Comparison of ENCODE assay signal across 8 cellular contexts in the genomic region with DNA sequence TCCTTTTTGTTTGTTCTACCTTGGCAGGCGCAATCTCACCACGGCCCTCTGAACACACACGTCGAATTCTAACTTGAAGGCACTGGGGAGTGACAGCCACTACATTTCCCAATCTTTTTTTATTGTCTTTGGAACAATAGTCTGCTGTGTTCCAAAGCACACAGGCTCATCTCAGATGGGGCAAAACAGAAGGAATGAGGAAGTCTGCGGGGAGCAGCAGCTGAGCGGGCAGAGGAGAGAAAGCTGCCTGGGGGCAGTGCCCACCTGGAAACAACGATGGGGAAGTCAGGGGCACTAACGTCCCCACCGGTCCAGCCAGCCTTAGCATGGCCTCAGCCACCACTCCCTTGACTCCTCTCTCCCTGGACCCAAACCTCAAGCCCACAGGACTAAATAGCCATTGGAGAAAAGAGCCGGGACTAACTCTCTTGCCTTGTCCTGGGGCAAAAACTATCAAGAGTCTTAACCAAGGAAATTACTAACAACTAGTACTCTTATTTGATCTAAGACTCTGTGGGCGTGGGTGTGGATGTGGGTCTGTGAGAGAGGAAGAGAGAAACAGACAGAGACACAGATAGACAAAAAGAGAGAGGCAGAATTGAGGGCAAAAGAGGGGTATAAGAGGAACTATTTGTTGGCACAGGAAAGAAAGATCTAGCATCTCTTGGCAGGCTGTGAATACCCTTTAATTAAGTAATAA. TPM values are rescaled to one million over a fixed set of nuclear protein-coding genes. Genes with fewer than 3 reads are reported as not detected.
DNase-seq lines count a peak whose midpoint lies in the region; ATAC-seq and TF ChIP-seq lines count a peak whose summit lies in the region.

No MANE protein-coding gene starts in this region.

- H3K36me3 ChIP-seq in HCT116 (ENCODE audit: control insufficient read depth in 1 of 2, insufficient read depth in 2 of 2, low read length in 2 of 2) (no peaks in the 10 kb centered on the region), PC-3 (ENCODE audit: low read depth, low read length) (no peaks in the 10 kb centered on the region), skeletal muscle satellite cell (ENCODE audit: insufficient read depth, low read length) (no peaks in the 10 kb centered on the region), neuronal stem cell (replicated peaks in 1 of 2; ENCODE audit: control insufficient read depth in 2 of 2, insufficient read depth in 2 of 2, low read length in 2 of 2) (no peaks in the 10 kb centered on the region)

- H4K8ac ChIP-seq in neuronal stem cell (ENCODE audit: low read depth, low read length): no peak overlapping the region

- RAD21 ChIA-PET in HCT116 (lab: Charles Lee; ENCODE audit: low non-redundant PET in 1 of 2, low total read pairs in 2 of 2, uncharacterized antibody in 2 of 2, unreplicated experiment in 2 of 2): no interaction called here

- H3K27ac Mint-ChIP-seq in activated T-helper 1 cell treated with anti-CD3 and anti-CD28 coated beads, Interleukin-12 subunit alpha, Interleukin-12 subunit beta, Interleukin-2, Interleukin-4 antibody, amounts not matched to agents 30 ng/mL and 10 ng/mL and 1 ng/mL, durations not matched to agents 14 hours and 24 hours and 36 hours: no peak overlapping the region

- POLR2A ChIA-PET in HCT116 (lab: Charles Lee) (no interaction called here), PC-3 (lab: Charles Lee; ENCODE audit: unreplicated experiment) (no interaction called here)

- H3K9me3 Mint-ChIP-seq in activated T-helper 1 cell treated with anti-CD3 and anti-CD28 coated beads, Interleukin-12 subunit alpha, Interleukin-12 subunit beta, Interleukin-2, Interleukin-4 antibody, amounts not matched to agents 30 ng/mL and 10 ng/mL and 1 ng/mL, durations not matched to agents 14 hours and 24 hours and 36 hours: no peaks in the 10 kb centered on the region

- no peak overlapping the region for H3K14ac ChIP-seq in neuronal stem cell (ENCODE audit: low read length)

- H2BK15ac ChIP-seq in neuronal stem cell (ENCODE audit: low read length): no peak overlapping the region

- H3K79me1 ChIP-seq in neuronal stem cell (ENCODE audit: low read depth, low read length): no peaks in the 10 kb centered on the region

- no peaks in the 10 kb centered on the region for H4K20me1 ChIP-seq in HCT116 (ENCODE audit: insufficient read depth)
- no peaks in the 10 kb centered on the region for H4K20me1 ChIP-seq in PC-3 (ENCODE audit: low read length)

- H3K79me2 ChIP-seq in HCT116 (ENCODE audit: insufficient read depth, low read length) (no peaks in the 10 kb centered on the region), PC-3 (ENCODE audit: low read length) (no peaks in the 10 kb centered on the region)

- no peak overlapping the region for H3K23ac ChIP-seq in neuronal stem cell (ENCODE audit: low read depth, low read length, poor library complexity)

- TF ChIP-seq POLR2A in HCT116 (IDR thresholded peaks at IDR 0.05; ENCODE audit: borderline replicate concordance, extremely low read depth, insufficient read depth, insufficient read length): no peak

- H3K4ac ChIP-seq in neuronal stem cell (ENCODE audit: low read length): no peak overlapping the region

- BruUV-seq in HCT116 (replicated peaks; lab: Mats Ljungman, UMichigan): no TSS peak
- no TSS peak for BruUV-seq in PC-3 (replicated peaks; lab: Mats Ljungman, UMichigan)

- no peak overlapping the region for H4K91ac ChIP-seq in neuronal stem cell (ENCODE audit: low read depth, low read length, poor library complexity)

- peaks cover 15% of the 10 kb centered on the region for H3K27me3 Mint-ChIP-seq in activated T-helper 1 cell treated with anti-CD3 and anti-CD28 coated beads, Interleukin-12 subunit alpha, Interleukin-12 subunit beta, Interleukin-2, Interleukin-4 antibody, amounts not matched to agents 30 ng/mL and 10 ng/mL and 1 ng/mL, durations not matched to agents 14 hours and 24 hours and 36 hours (ENCODE audit: insufficient read depth)

- H3K27me3 ChIP-seq in HCT116 (ENCODE audit: insufficient read depth, low read length) (no peaks in the 10 kb centered on the region), PC-3 (ENCODE audit: low read length) (0 out of 2 replicates have a peak, but pooled peaks cover 2% of the 10 kb centered on the region), skeletal muscle satellite cell (ENCODE audit: control insufficient read depth, insufficient read depth, low read length) (peaks cover 12% of the 10 kb centered on the region), neuronal stem cell (ENCODE audit: control insufficient read depth in 3 of 3, insufficient read depth in 3 of 3, low read depth in 1 of 3, low read length in 3 of 3) (peaks cover 0 to 39% (median 0%) of the 10 kb centered on the region in 3 experiments)

- TF ChIP-seq RAD21 in HCT116 (IDR thresholded peaks at IDR 0.05; ENCODE audit: low read depth): no peak

- no peaks in the 10 kb centered on the region for H3F3A ChIP-seq in PC-3 (ENCODE audit: low read length, unreplicated experiment)

- no peaks in the 10 kb centered on the region for H3K36me3 Mint-ChIP-seq in activated T-helper 1 cell treated with anti-CD3 and anti-CD28 coated beads, Interleukin-12 subunit alpha, Interleukin-12 subunit beta, Interleukin-2, Interleukin-4 antibody, amounts not matched to agents 30 ng/mL and 10 ng/mL and 1 ng/mL, durations not matched to agents 14 hours and 24 hours and 36 hours (ENCODE audit: low read depth)

- DNase-seq in HCT116 (ENCODE audit: low read depth, low spot score): no peak
- DNase-seq in PC-3: peak; percentile 25
- DNase-seq in NAMALWA (ENCODE audit: low spot score): no peak
- DNase-seq in activated T-helper 1 cell treated with anti-CD3 and anti-CD28 coated beads, Interleukin-12 subunit alpha, Interleukin-12 subunit beta, Interleukin-2, Interleukin-4 antibody, amounts not matched to agents 30 ng/mL and 10 ng/mL and 1 ng/mL, durations not matched to agents 14 hours and 24 hours and 36 hours (ENCODE audit: low spot score): no peak
- no peak for DNase-seq in A172 (ENCODE audit: low spot score)
- no peak for DNase-seq in neuronal stem cell (ENCODE audit: low spot score)

- H3K9ac ChIP-seq in HCT116 (ENCODE audit: low read length) (no peak overlapping the region), PC-3 (ENCODE audit: low read length) (no peak overlapping the region), skeletal muscle satellite cell (ENCODE audit: low read depth, low read length) (no peak overlapping the region), neuronal stem cell (ENCODE audit: low read depth, low read length, poor library complexity) (no peak overlapping the region)

- H3K4me1 Mint-ChIP-seq in activated T-helper 1 cell treated with anti-CD3 and anti-CD28 coated beads, Interleukin-12 subunit alpha, Interleukin-12 subunit beta, Interleukin-2, Interleukin-4 antibody, amounts not matched to agents 30 ng/mL and 10 ng/mL and 1 ng/mL, durations not matched to agents 14 hours and 24 hours and 36 hours (ENCODE audit: low read depth): no peaks in the 10 kb centered on the region

- H3K9me2 ChIP-seq in HCT116 (ENCODE audit: insufficient read depth): no peaks in the 10 kb centered on the region
- no peaks in the 10 kb centered on the region for H3K9me2 ChIP-seq in PC-3 (replicated peaks; ENCODE audit: low read length)

- H3K4me1 ChIP-seq in HCT116 (ENCODE audit: control insufficient read depth in 1 of 2, insufficient read depth in 2 of 2, low read length in 2 of 2) (peaks cover 0 to 6% of the 10 kb centered on the region in 2 experiments; a peak in 1 of 4 replicates), PC-3 (ENCODE audit: insufficient read depth, low read length) (0 out of 2 replicates have a peak, but pooled peaks cover 3% of the 10 kb centered on the region), skeletal muscle satellite cell (ENCODE audit: control insufficient read depth, insufficient read depth, low read length) (peaks cover 16% of the 10 kb centered on the region), neuronal stem cell (ENCODE audit: control insufficient read depth in 2 of 2, insufficient read depth in 1 of 2, low read depth in 1 of 2, low read length in 2 of 2) (peaks cover 7 to 18% of the 10 kb centered on the region in 2 donors)

- H3K4me3 Mint-ChIP-seq in activated T-helper 1 cell treated with anti-CD3 and anti-CD28 coated beads, Interleukin-12 subunit alpha, Interleukin-12 subunit beta, Interleukin-2, Interleukin-4 antibody, amounts not matched to agents 30 ng/mL and 10 ng/mL and 1 ng/mL, durations not matched to agents 14 hours and 24 hours and 36 hours: no peak overlapping the region

- no peak for TF ChIP-seq CTCF in HCT116 (IDR thresholded peaks at IDR 0.05 in 2 of 3, conservative IDR thresholded peaks at IDR 0.05 in 1 of 3; ENCODE audit: borderline replicate concordance in 1 of 3, insufficient read depth in 1 of 3, low read depth in 2 of 3, low read length in 2 of 3)
- no peak for TF ChIP-seq CTCF in PC-3 (conservative IDR thresholded peaks at IDR 0.05; ENCODE audit: low read depth, low read length)

- H3K9me3 ChIP-seq in HCT116 (ENCODE audit: control insufficient read depth in 1 of 2, insufficient read depth in 1 of 2, low read depth in 1 of 2, low read length in 2 of 2) (no peaks in the 10 kb centered on the region), PC-3 (ENCODE audit: low read length) (no peaks in the 10 kb centered on the region), skeletal muscle satellite cell (replicated peaks; ENCODE audit: low read length) (no peaks in the 10 kb centered on the region), neuronal stem cell (replicated peaks in 1 of 2; ENCODE audit: control insufficient read depth in 2 of 2, insufficient read depth in 1 of 2, low read depth in 1 of 2, low read length in 2 of 2) (peaks cover 0 to 2% of the 10 kb centered on the region in 2 donors)

- intact Hi-C loops in HCT116 (cut with micrococcal nuclease) (no loop called here), PC-3 (cut with micrococcal nuclease) (no loop called here)
- intact Hi-C loops in activated T-helper 1 cell treated with anti-CD3 and anti-CD28 coated beads, Interleukin-12 subunit alpha, Interleukin-12 subunit beta, Interleukin-2, Interleukin-4 antibody, amounts not matched to agents 30 ng/mL and 10 ng/mL and 1 ng/mL, durations not matched to agents 14 hours and 24 hours and 36 hours (cut with micrococcal nuclease): no loop called here

- H2AFZ ChIP-seq in HCT116 (ENCODE audit: low read depth, low read length, poor library complexity, severe bottlenecking) (no peak overlapping the region), PC-3 (ENCODE audit: low read length) (peak overlapping the region; percentile 20; the same call in 1 of the 2 replicates), neuronal stem cell (ENCODE audit: low read length) (no peak overlapping the region)

- no peak overlapping the region for H2BK120ac ChIP-seq in neuronal stem cell (ENCODE audit: low read depth, low read length)

- no peak overlapping the region for H2BK5ac ChIP-seq in neuronal stem cell (ENCODE audit: low read length)

- no peak overlapping the region for H3K18ac ChIP-seq in neuronal stem cell (ENCODE audit: low read length)

- ATAC-seq in HCT116: 0 out of 2 replicates have a peak, but pooled peaks have one; percentile 26
- ATAC-seq in PC-3: peak; percentile 43
- ATAC-seq in esophagus mucosa: peak; percentile 11

- H3K4me2 ChIP-seq in HCT116 (ENCODE audit: low read length) (no peak overlapping the region), PC-3 (ENCODE audit: low read length) (peak overlapping the region; percentile 23; the same call in 1 of the 2 replicates), skeletal muscle satellite cell (ENCODE audit: low read length) (peak overlapping the region; percentile 74), neuronal stem cell (ENCODE audit: insufficient read depth, low read length, poor library complexity, severe bottlenecking) (no peak overlapping the region)

- no peak overlapping the region for H2AK5ac ChIP-seq in neuronal stem cell (ENCODE audit: low read depth, low read length)

- WGBS in neuronal stem cell (ENCODE audit: extremely low coverage in 2 of 2, insufficient read length in 2 of 2, insufficient replicate concordance in 1 of 2), 2 donors: no CpG with 5 or more reads among the region's 11 CpGs

- no peak overlapping the region for H3K4me3 ChIP-seq in HCT116 (replicated peaks in 1 of 2; ENCODE audit: low read depth in 1 of 2, low read length in 2 of 2)
- H3K4me3 ChIP-seq in PC-3 (ENCODE audit: low read length): no peak overlapping the region
- H3K4me3 ChIP-seq in skeletal muscle satellite cell (ENCODE audit: low read length): no peak overlapping the region
- no peak overlapping the region for H3K4me3 ChIP-seq in neuronal stem cell (ENCODE audit: low read length in 2 of 2)

- CTCF ChIA-PET in HCT116 (lab: Charles Lee) (no interaction called here), PC-3 (lab: Charles Lee) (no interaction called here)

- no peak overlapping the region for H2BK12ac ChIP-seq in neuronal stem cell (ENCODE audit: low read length)

- H3K27ac ChIP-seq in HCT116 (ENCODE audit: low read depth, low read length) (no peak overlapping the region), PC-3 (ENCODE audit: low read length) (no peak overlapping the region), neuronal stem cell (replicated peaks; ENCODE audit: low read length) (no peak overlapping the region)

RNA-seq across cellular contexts. Expression of a gene that starts 34.2 kb away (rescaled TPM):
- total RNA-seq in HCT116 (2021; ENCODE audit: unreplicated experiment) (40.4 TPM), PC-3 (2014; rRNA removed) (29.8 and 31.0 TPM in 2 replicates), esophagus mucosa (20.7 TPM)
- polyA plus RNA-seq in HCT116 (2012): 19.1 and 26.6 TPM in 2 replicates
- total RNA-seq in skeletal muscle satellite cell (2012; rRNA removed): 24.2 and 31.4 TPM in 2 replicates
- total RNA-seq in activated T-helper 1 cell treated with anti-CD3 and anti-CD28 coated beads, Interleukin-12 subunit alpha, Interleukin-12 subunit beta, Interleukin-2, Interleukin-4 antibody, amounts not matched to agents 30 ng/mL and 10 ng/mL and 1 ng/mL, durations not matched to agents 14 hours and 24 hours and 36 hours: 40.7 and 41.4 TPM in 2 replicates
- 59.0 and 85.0 TPM in 2 replicates for total RNA-seq in A172 (2014; rRNA removed; shearing (Covaris generic))
- polyA plus RNA-seq in neuronal stem cell (2013, experiment 1 of 2): 69.8 TPM
- 71.9 TPM for polyA plus RNA-seq in neuronal stem cell (2013, experiment 2 of 2)

RNA-seq across cellular contexts. Expression of a gene that starts 49.1 kb away (rescaled TPM):
- total RNA-seq in HCT116 (2021; ENCODE audit: unreplicated experiment) (82.9 TPM), PC-3 (2014; rRNA removed) (46.8 and 49.4 TPM in 2 replicates), esophagus mucosa (38.1 TPM)
- 30.0 and 37.9 TPM in 2 replicates for polyA plus RNA-seq in HCT116 (2012)
- total RNA-seq in skeletal muscle satellite cell (2012; rRNA removed): 89.8 and 100 TPM in 2 replicates
- 123 and 129 TPM in 2 replicates for total RNA-seq in activated T-helper 1 cell treated with anti-CD3 and anti-CD28 coated beads, Interleukin-12 subunit alpha, Interleukin-12 subunit beta, Interleukin-2, Interleukin-4 antibody, amounts not matched to agents 30 ng/mL and 10 ng/mL and 1 ng/mL, durations not matched to agents 14 hours and 24 hours and 36 hours
- total RNA-seq in A172 (2014; rRNA removed; shearing (Covaris generic)): 22.4 and 29.8 TPM in 2 replicates
- 46.6 TPM for polyA plus RNA-seq in neuronal stem cell (2013, experiment 1 of 2)
- 46.6 TPM for polyA plus RNA-seq in neuronal stem cell (2013, experiment 2 of 2)

Comparison
In these comparisons a context has a peak if more than half of its experiments do, and no peak if none do; other contexts are left out.
1. H3K4me2 ChIP-seq: peak in PC-3 (single experiment) and skeletal muscle satellite cell (single experiment); none in HCT116 (single experiment) and neuronal stem cell (single experiment).
2. Peak in every context shown above with its lines, with median percentiles within 50 percentile points of each other: ATAC-seq.